Comparison of ENCODE assay signal across 27 cellular contexts in genomic region chr3:9165441-9165840, GRCh38.
DNase-seq lines count a peak whose midpoint lies in the region; ATAC-seq, FAIRE-seq and TF ChIP-seq lines count a peak whose summit lies in the region.
"Had no signal": no experiment of that assay in that cellular context is flagged by ENCODE, and none has a peak within 500 bp of the region (broad histone marks: within the 10 kb centered on the region; RNA-seq: fewer than 3 reads in every experiment).

No MANE protein-coding gene starts in this region.

- 87% methylated on average over 5 of the region's 5 CpGs; no CpG with 5 or more reads in 1 of the 2 experiments for WGBS in H1 (ENCODE audit: extremely low coverage in 1 of 2, insufficient coverage in 1 of 2, insufficient read length in 1 of 2, insufficient replicate concordance in 2 of 2, low coverage in 1 of 2, low lambda C conversion rate in 2 of 2, missing lambda C conversion rate in 1 of 2), 2 experiments

- no peak overlapping the region for H3K9ac ChIP-seq in H1 (replicated peaks in 1 of 4; ENCODE audit: extremely low read depth in 1 of 4, low read depth in 3 of 4, low read length in 3 of 4)
- H3K9ac ChIP-seq: BLaER1 had no signal

- H3K4me2 ChIP-seq in H1 (ENCODE audit: insufficient read depth in 1 of 2, low read depth in 2 of 2, low read length in 2 of 2) = no peak overlapping the region
- H3K4me2 ChIP-seq: BLaER1 had no signal

- H3K9me3 ChIP-seq in H1 (ENCODE audit: insufficient read depth in 2 of 2, low read depth in 1 of 2, low read length in 1 of 2) = no peaks in the 10 kb centered on the region
- H3K9me3 ChIP-seq: BE2C, BLaER1 had no signal

- H3K27ac ChIP-seq in RWPE1 (peak overlapping the region; percentile 24; the same call in 1 of the 2 replicates), H1 (ENCODE audit: low read depth, low read length) (no peak overlapping the region)
- H3K27ac ChIP-seq: BLaER1 had no signal

- no peak overlapping the region for H3K14ac ChIP-seq in H1 (ENCODE audit: insufficient read length)

- H4K5ac ChIP-seq in H1 (ENCODE audit: insufficient read length, low read depth, low read length) = no peak overlapping the region

- H3K36me3 ChIP-seq in H1 (ENCODE audit: control insufficient read depth in 2 of 4, insufficient read depth in 4 of 4, low read length in 3 of 4) = no peaks in the 10 kb centered on the region
- H3K36me3 ChIP-seq: BE2C, BLaER1 had no signal

- H2AK5ac ChIP-seq in H1 (ENCODE audit: low read depth, low read length) = no peak overlapping the region

- H2BK120ac ChIP-seq in H1 (replicated peaks; ENCODE audit: low read depth, low read length) = no peak overlapping the region

- H3K18ac ChIP-seq in H1 (ENCODE audit: extremely low read depth, low read length) = no peak overlapping the region

- H2BK12ac ChIP-seq in H1 (ENCODE audit: low read depth, low read length) = no peak overlapping the region

- no peak for TF ChIP-seq EP300 in H1 (IDR thresholded peaks at IDR 0.05; ENCODE audit: borderline replicate concordance in 1 of 2, low read depth in 2 of 2, low read length in 2 of 2)

- no peaks in the 10 kb centered on the region for H4K20me1 ChIP-seq in H1 (replicated peaks in 1 of 2; ENCODE audit: control insufficient read depth in 1 of 2, insufficient read depth in 2 of 2, low read length in 2 of 2)
- H4K20me1 ChIP-seq: BLaER1 had no signal

- H3K4me1 ChIP-seq in H1 (replicated peaks in 1 of 4; ENCODE audit: control insufficient read depth in 3 of 4, insufficient read depth in 4 of 4, low read length in 3 of 4) = peaks cover 0 to 5% (median 2%) of the 10 kb centered on the region in 4 experiments; a peak in 3 of 7 replicates
- H3K4me1 ChIP-seq: BE2C had no signal

- in situ Hi-C loops in G401 (cut with HindIII; ENCODE audit: low sequenced_read_pairs) = no loop called here

- H3K4me3 ChIP-seq in H1 (ENCODE audit: extremely low read depth in 1 of 4, insufficient read depth in 2 of 4, low read depth in 3 of 4, low read length in 4 of 4) = no peak overlapping the region
- H3K4me3 ChIP-seq: BLaER1 had no signal

- FAIRE-seq in H1 (lab: Jason Lieb, UNC) = no peak
- FAIRE-seq: A204.1, G401.6, GM12891, GM19239 had no signal

- no peaks in the 10 kb centered on the region for H3K23me2 ChIP-seq in H1 (ENCODE audit: low read depth, low read length)

- no peaks in the 10 kb centered on the region for H3K79me2 ChIP-seq in H1 (ENCODE audit: control insufficient read depth in 1 of 2, insufficient read depth in 2 of 2, low read length in 2 of 2)

- no peak for ATAC-seq in HG03354 (IDR thresholded peaks at IDR 0.05; ENCODE audit: poor library complexity, severe bottlenecking, unreplicated experiment)

- no peak overlapping the region for H2BK20ac ChIP-seq in H1 (ENCODE audit: low read length)

- DNase-seq in G401 (ENCODE audit: low spot score) (peak; percentile 77), RWPE1 (ENCODE audit: low spot score) (no peak), cerebellar cortex (ENCODE audit: low spot score) (peak; percentile 70), H1 (ENCODE audit: low read depth in 1 of 2, low spot score in 2 of 2) (no peak), NCI-H1930 (lab: John Stamatoyannopoulos, UW) (no peak), NCI-H2107 treated with DMSO at 0.1 percent for 48 hours (lab: John Stamatoyannopoulos, UW; ENCODE audit: unreplicated experiment) (no peak), NCI-H2171 (lab: John Stamatoyannopoulos, UW) (no peak)
- DNase-seq: 8988T; ACHN; BE2C; CD4-positive, alpha-beta memory T cell; CD4-positive, CD25-positive, alpha-beta regulatory T cell; CD8-positive, alpha-beta memory T cell; COR-L47; DMS 273 treated with DMSO at 0.1 percent for 48 hours; DMS153; DMS53; DMS79; DND-41; EL; GF-D8 had no signal

- no peak overlapping the region for H2AFZ ChIP-seq in H1 (ENCODE audit: low read length)

- POLR2A ChIA-PET in RWPE1 (lab: Yijun Ruan, JAX; ENCODE audit: low non-redundant PET) (no interaction called here), H1 (lab: Charles Lee; ENCODE audit: partially characterized antibody) (no interaction called here)

- no peak overlapping the region for H3K23ac ChIP-seq in H1 (ENCODE audit: insufficient read length)

- no peak overlapping the region for H3K56ac ChIP-seq in H1 (replicated peaks; ENCODE audit: insufficient read length, low read depth, low read length)

- no peak for TF ChIP-seq CTCF in RWPE1 (conservative IDR thresholded peaks at IDR 0.05; ENCODE audit: low read depth)
- TF ChIP-seq CTCF in H1 (IDR thresholded peaks at IDR 0.05; ENCODE audit: control extremely low read depth in 1 of 3, insufficient read depth in 1 of 3, low read depth in 1 of 3, low read length in 3 of 3) = no peak

- H3K27me3 ChIP-seq in H1 (replicated peaks in 1 of 4; ENCODE audit: control insufficient read depth in 3 of 4, extremely low read depth in 1 of 4, insufficient read depth in 3 of 4, low read length in 3 of 4) = no peaks in the 10 kb centered on the region
- H3K27me3 ChIP-seq: BE2C, BLaER1 had no signal

- CTCF ChIA-PET in RWPE1 (lab: Yijun Ruan, JAX) = no interaction called here
- CTCF ChIA-PET in H1 (lab: Charles Lee; ENCODE audit: partially characterized antibody) = interaction anchor here (0.6 to 4.5 kb wide), 3 partner anchors 54 to 869 kb away, joined by 3 to 19 read pairs (median 7); no protein-coding TSS in a partner anchor

- no peak overlapping the region for H4K91ac ChIP-seq in H1 (replicated peaks; ENCODE audit: insufficient read length, low read length)

- H4K8ac ChIP-seq in H1 (ENCODE audit: extremely low read depth, insufficient read depth, low read length) = no peak overlapping the region

- no peak for TF ChIP-seq POLR2A in H1 (IDR thresholded peaks at IDR 0.05; ENCODE audit: control extremely low read depth in 1 of 2, low read depth in 2 of 2, low read length in 2 of 2)

- peak overlapping the region; percentile 40; the same call in 1 of the 2 replicates for H2BK15ac ChIP-seq in H1 (ENCODE audit: low read length)

- H2BK5ac ChIP-seq in H1 (ENCODE audit: low read depth, low read length) = no peak overlapping the region

- H3K4ac ChIP-seq in H1 (replicated peaks; ENCODE audit: insufficient read length, low read depth, low read length) = no peak overlapping the region

- TF ChIP-seq RAD21 in H1 (IDR thresholded peaks at IDR 0.05 in 1 of 2, conservative IDR thresholded peaks at IDR 0.05 in 1 of 2; ENCODE audit: low read depth in 2 of 2, low read length in 2 of 2) = no peak

- H3K79me1 ChIP-seq in H1 (ENCODE audit: low read depth, low read length) = no peaks in the 10 kb centered on the region

TF ChIP-seq in H1, 55 proteins besides CTCF, POLR2A, EP300 and RAD21 (continues in another document):
- TF ChIP-seq TAF7 (optimal IDR thresholded peaks at IDR 0.05; ENCODE audit: borderline replicate concordance, low read depth, low read length) (no peak), TCF12 (IDR thresholded peaks at IDR 0.05; ENCODE audit: low read depth, low read length) (no peak), ZNF274 (IDR thresholded peaks at IDR 0.05; ENCODE audit: borderline replicate concordance, extremely low read depth, low read length) (no peak), BRCA1 (IDR thresholded peaks at IDR 0.05; ENCODE audit: low read depth, low read length) (no peak), ASH2L (IDR thresholded peaks at IDR 0.05; ENCODE audit: low read length) (no peak)

Comparison
In these comparisons a context has a peak if more than half of its experiments do, and no peak if none do; other contexts are left out.
1. DNase-seq: peak in G401 (single experiment) and cerebellar cortex (single experiment); none in RWPE1 (single experiment), H1 (0 of 2), NCI-H1930 (0 of 2), NCI-H2107 treated with DMSO at 0.1 percent for 48 hours (single experiment) and NCI-H2171 (single experiment).